21 cellular contexts compared by ENCODE assay signal in the genomic region with DNA sequence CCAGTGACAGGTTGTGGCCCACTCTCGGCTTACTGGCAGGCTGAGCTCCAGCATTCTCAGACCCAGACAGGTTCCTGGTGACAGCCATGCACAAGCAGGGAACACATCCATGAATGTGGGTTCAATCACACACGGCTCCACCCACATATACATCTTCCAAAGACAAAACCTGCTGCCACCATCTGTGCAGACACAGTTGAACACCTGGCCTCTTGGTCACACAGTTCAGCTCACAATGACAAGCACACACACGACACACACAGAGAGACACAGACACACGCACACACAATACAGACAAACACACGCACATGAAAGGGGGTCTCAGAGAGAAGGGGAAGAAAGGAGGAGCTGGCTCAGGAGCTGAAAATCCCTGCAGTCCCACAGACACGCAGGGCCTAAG. TPM values are rescaled to one million over a fixed set of nuclear protein-coding genes. Genes with fewer than 3 reads are reported as not detected.
A peak's percentile ranks its signal among the peaks of the same experiment; 100 is the strongest.
DNase-seq lines count a peak whose midpoint lies in the region; ATAC-seq and TF ChIP-seq lines count a peak whose summit lies in the region.
"Had no signal": no experiment of that assay in that cellular context is flagged by ENCODE, and none has a peak within 500 bp of the region (broad histone marks: within the 10 kb centered on the region; RNA-seq: fewer than 3 reads in every experiment).

No MANE protein-coding gene starts in this region.

- no peak overlapping the region for H3K18ac ChIP-seq in H9 (ENCODE audit: insufficient read length, low read depth, low read length)

- no peaks in the 10 kb centered on the region for H4K20me1 ChIP-seq in H9 (ENCODE audit: control insufficient read depth, insufficient read depth, insufficient read length)

- H4K91ac ChIP-seq in H9 (ENCODE audit: insufficient read length, low read depth, low read length): no peak overlapping the region

- intact Hi-C loops in CD8-positive, alpha-beta T cell (cut with DNase I, micrococcal nuclease): loop anchor here in 1 of 2 experiments (5.0 kb wide), 1 partner anchor 106 kb away; the partner anchor contains the start of gene PDE6D

- no peak overlapping the region for H3K14ac ChIP-seq in H9 (ENCODE audit: insufficient read depth, low read length)

- H2BK20ac ChIP-seq in H9 (ENCODE audit: low read depth, low read length, poor library complexity, severe bottlenecking): no peak overlapping the region

- H2BK120ac ChIP-seq in H9 (ENCODE audit: low read depth, low read length, poor library complexity, severe bottlenecking): no peak overlapping the region

- no peak overlapping the region for H3T11ph ChIP-seq in H9 (ENCODE audit: low read length)

- WGBS in H9 (ENCODE audit: extremely low coverage, insufficient read length, low lambda C conversion rate): no CpG with 5 or more reads among the region's 6 CpGs

- H3K36me3 Mint-ChIP-seq in CD8-positive, alpha-beta T cell: no peaks in the 10 kb centered on the region
- no peaks in the 10 kb centered on the region for H3K36me3 Mint-ChIP-seq in glutamatergic neuron (ENCODE audit: unreplicated experiment)
- no peaks in the 10 kb centered on the region; a peak in 1 of 7 replicates for H3K36me3 Mint-ChIP-seq in H9 (ENCODE audit: insufficient read depth in 1 of 3, low read depth in 3 of 3)
- H3K36me3 Mint-ChIP-seq: activated naive CD8-positive, alpha-beta T cell treated with anti-CD3 and anti-CD28 coated beads, Interleukin-2, amount 10 ng/mL, durations not matched to agents 7 days and 5 days; natural killer cell treated with Interleukin-12 subunit alpha and Interleukin-12 subunit beta and Interleukin-15 and Interleukin-18, amount 100 ng/mL, for 72 hours had no signal

- no peak overlapping the region for H2BK12ac ChIP-seq in H9 (ENCODE audit: insufficient read length, low read depth, low read length)

- no peak overlapping the region for H3K4me2 ChIP-seq in H9 (ENCODE audit: insufficient read depth, insufficient read length, low read length)

- H3K27me3 Mint-ChIP-seq in CD8-positive, alpha-beta T cell (ENCODE audit: low read depth): peaks cover 5% of the 10 kb centered on the region
- H3K27me3 Mint-ChIP-seq in glutamatergic neuron (ENCODE audit: unreplicated experiment) (peaks cover 8% of the 10 kb centered on the region), H9 (ENCODE audit: low read depth) (no peaks in the 10 kb centered on the region)
- H3K27me3 Mint-ChIP-seq: natural killer cell treated with Interleukin-12 subunit alpha and Interleukin-12 subunit beta and Interleukin-15 and Interleukin-18, amount 100 ng/mL, for 72 hours; progenitor cell of endocrine pancreas had no signal

- TF ChIP-seq CTCF in CD8-positive, alpha-beta T cell (IDR thresholded peaks at IDR 0.05): no peak
- TF ChIP-seq CTCF in glutamatergic neuron (IDR thresholded peaks at IDR 0.05; ENCODE audit: partially characterized antibody, unreplicated experiment): no peak
- no peak for TF ChIP-seq CTCF in H9 (conservative IDR thresholded peaks at IDR 0.05)

- H3K27ac ChIP-seq in CD8-positive, alpha-beta T cell (ENCODE audit: low read depth, low read length): no peak overlapping the region
- H3K27ac ChIP-seq in H9 (ENCODE audit: insufficient read length, low read depth, low read length): no peak overlapping the region
- H3K27ac ChIP-seq: 22Rv1, suprapubic skin, VCaP had no signal

- no peak overlapping the region for H2BK15ac ChIP-seq in H9 (ENCODE audit: low read depth, low read length)

- H4K8ac ChIP-seq in H9 (replicated peaks; ENCODE audit: insufficient read length, low read depth, low read length): no peak overlapping the region

- no peak overlapping the region for H3K23ac ChIP-seq in H9 (ENCODE audit: insufficient read length, low read depth, low read length)

- H3K9ac ChIP-seq in H9 (ENCODE audit: extremely low read depth, insufficient read length, low read length): no peak overlapping the region

- H2BK5ac ChIP-seq in H9 (ENCODE audit: insufficient read length, low read length): no peak overlapping the region

- CTCF ChIA-PET in CD8-positive, alpha-beta T cell (lab: Charles Lee): interaction anchor here (1.5 to 26.7 kb wide), 16 partner anchors 9 to 77 kb away, joined by 5 to 783 read pairs (median 12); partner anchors contain the start of gene PTMA

- POLR2A ChIA-PET in CD8-positive, alpha-beta T cell (lab: Charles Lee): interaction anchor here (0.6 to 2.9 kb wide), 4 partner anchors 11 to 211 kb away, joined by 3 to 29 read pairs (median 3); no protein-coding TSS in a partner anchor

- H2AFZ ChIP-seq in H9 (ENCODE audit: low read length): no peak overlapping the region

- H3K9me3 ChIP-seq in CD8-positive, alpha-beta T cell (ENCODE audit: low read length): no peaks in the 10 kb centered on the region
- H3K9me3 ChIP-seq in H9 (ENCODE audit: control insufficient read depth, low read depth, low read length): no peaks in the 10 kb centered on the region
- H3K9me3 ChIP-seq: suprapubic skin had no signal

- no peak overlapping the region for H3K56ac ChIP-seq in H9 (ENCODE audit: insufficient read length, low read depth, low read length)

- no peaks in the 10 kb centered on the region for H3K36me3 ChIP-seq in CD8-positive, alpha-beta T cell (ENCODE audit: insufficient read depth, low read length)
- H3K36me3 ChIP-seq: suprapubic skin had no signal

- H3K23me2 ChIP-seq in H9 (ENCODE audit: insufficient read length, low read depth, low read length, poor library complexity, severe bottlenecking): peaks cover 1% of the 10 kb centered on the region

- H3K27me3 ChIP-seq in CD8-positive, alpha-beta T cell (ENCODE audit: insufficient read depth, low read length): peaks cover under 1% of the 10 kb centered on the region
- H3K27me3 ChIP-seq in H9 (ENCODE audit: insufficient read depth, low read length): no peaks in the 10 kb centered on the region
- H3K27me3 ChIP-seq: suprapubic skin had no signal

- H3K4me1 Mint-ChIP-seq in CD8-positive, alpha-beta T cell (ENCODE audit: low read depth): peaks cover 6% of the 10 kb centered on the region
- H3K4me1 Mint-ChIP-seq in glutamatergic neuron (ENCODE audit: low read depth, unreplicated experiment) (peaks cover 30% of the 10 kb centered on the region), H9 (peaks cover 36 to 43% of the 10 kb centered on the region in 2 experiments)

- no peaks in the 10 kb centered on the region for H3K79me2 ChIP-seq in H9 (ENCODE audit: insufficient read depth, low read length)

- no peak overlapping the region for H3K4me3 Mint-ChIP-seq in CD8-positive, alpha-beta T cell
- peak overlapping the region; percentile 45 for H3K4me3 Mint-ChIP-seq in glutamatergic neuron (ENCODE audit: unreplicated experiment)
- H3K4me3 Mint-ChIP-seq in H9: no peak overlapping the region
- H3K4me3 Mint-ChIP-seq: activated CD8-positive, alpha-beta T cell treated with anti-CD3 and anti-CD28 coated beads, Interleukin-2, amount 10 ng/mL, durations not matched to agents 7 days and 5 days; activated naive CD8-positive, alpha-beta T cell treated with anti-CD3 and anti-CD28 coated beads, Interleukin-2, amount 10 ng/mL, durations not matched to agents 7 days and 5 days; activated T-helper 1 cell treated with anti-CD3 and anti-CD28 coated beads, Interleukin-12 subunit alpha, Interleukin-12 subunit beta, Interleukin-2, Interleukin-4 antibody, amounts not matched to agents 30 ng/mL and 10 ng/mL and 1 ng/mL, durations not matched to agents 14 hours and 24 hours and 36 hours; natural killer cell treated with Interleukin-12 subunit alpha and Interleukin-12 subunit beta and Interleukin-15 and Interleukin-18, amount 100 ng/mL, for 72 hours had no signal

- no peak overlapping the region for H3K4ac ChIP-seq in H9 (ENCODE audit: low read depth, low read length)

- no peak for ATAC-seq in CD8-positive, alpha-beta T cell
- ATAC-seq: activated CD8-positive, alpha-beta T cell treated with anti-CD3 and anti-CD28 coated beads, Interleukin-2, amount 10 ng/mL, durations not matched to agents 7 days and 5 days; natural killer cell treated with Interleukin-12 subunit alpha and Interleukin-12 subunit beta and Interleukin-15 and Interleukin-18, amount 100 ng/mL, for 72 hours had no signal

- H3K79me1 ChIP-seq in H9 (ENCODE audit: insufficient read depth, low read depth, low read length, poor library complexity, severe bottlenecking): no peaks in the 10 kb centered on the region

- H4K5ac ChIP-seq in H9 (ENCODE audit: insufficient read length, low read depth, low read length): no peak overlapping the region

- no peak overlapping the region for H2AK5ac ChIP-seq in H9 (ENCODE audit: insufficient read length, low read length)

- peak overlapping the region; percentile 37 for H3K27ac Mint-ChIP-seq in CD8-positive, alpha-beta T cell
- H3K27ac Mint-ChIP-seq in glutamatergic neuron (ENCODE audit: unreplicated experiment) (peak overlapping the region; percentile 96), H9 (no peak overlapping the region)
- H3K27ac Mint-ChIP-seq: activated naive CD8-positive, alpha-beta T cell treated with anti-CD3 and anti-CD28 coated beads, Interleukin-2, amount 10 ng/mL, durations not matched to agents 7 days and 5 days; activated T-helper 1 cell treated with anti-CD3 and anti-CD28 coated beads, Interleukin-12 subunit alpha, Interleukin-12 subunit beta, Interleukin-2, Interleukin-4 antibody, amounts not matched to agents 30 ng/mL and 10 ng/mL and 1 ng/mL, durations not matched to agents 14 hours and 24 hours and 36 hours; progenitor cell of endocrine pancreas had no signal

- H3K4me3 ChIP-seq in CD8-positive, alpha-beta T cell (ENCODE audit: low read depth, low read length): no peak overlapping the region
- H3K4me3 ChIP-seq: skin epidermis, suprapubic skin had no signal

- DNase-seq in DMS 273 (lab: John Stamatoyannopoulos, UW; ENCODE audit: unreplicated experiment) (peak; percentile 52), DMS 273 treated with DMSO at 0.1 percent for 48 hours (lab: John Stamatoyannopoulos, UW) (no peak), NCI-H69 (lab: John Stamatoyannopoulos, UW) (peak; percentile 66), glutamatergic neuron (no peak), H9 (no peak), LoVo (ENCODE audit: low spot score) (no peak)
- no peak for DNase-seq in CD8-positive, alpha-beta T cell
- no peak for DNase-seq in activated T-cell treated with anti-CD3 and anti-CD28 coated beads, Interleukin-2, amount 50 U/mL, for 48 hours
- DNase-seq: activated CD8-positive, alpha-beta T cell treated with anti-CD3 and anti-CD28 coated beads, Interleukin-2, amount 10 ng/mL, durations not matched to agents 7 days and 5 days; activated naive CD8-positive, alpha-beta T cell treated with anti-CD3 and anti-CD28 coated beads, Interleukin-2, amount 10 ng/mL, durations not matched to agents 7 days and 5 days; foreskin melanocyte; mesendoderm; NCI-H2081 treated with DMSO at 0.1 percent for 48 hours; stimulated activated CD4-positive, alpha-beta T cell treated with anti-CD3 and anti-CD28 coated beads, Interleukin-4, amount 100 ng/mL, for 1 hour had no signal

- H3K4me1 ChIP-seq in CD8-positive, alpha-beta T cell (ENCODE audit: insufficient read depth, low read length): peaks cover 5% of the 10 kb centered on the region
- peaks cover 9% of the 10 kb centered on the region; the same call in 1 of the 2 replicates for H3K4me1 ChIP-seq in H9 (ENCODE audit: insufficient read depth, low read length)

- H3K9me3 Mint-ChIP-seq in CD8-positive, alpha-beta T cell: no peaks in the 10 kb centered on the region
- H3K9me3 Mint-ChIP-seq in glutamatergic neuron (ENCODE audit: unreplicated experiment) (peaks cover 10% of the 10 kb centered on the region), H9 (no peaks in the 10 kb centered on the region)
- H3K9me3 Mint-ChIP-seq: activated naive CD8-positive, alpha-beta T cell treated with anti-CD3 and anti-CD28 coated beads, Interleukin-2, amount 10 ng/mL, durations not matched to agents 7 days and 5 days; activated T-helper 1 cell treated with anti-CD3 and anti-CD28 coated beads, Interleukin-12 subunit alpha, Interleukin-12 subunit beta, Interleukin-2, Interleukin-4 antibody, amounts not matched to agents 30 ng/mL and 10 ng/mL and 1 ng/mL, durations not matched to agents 14 hours and 24 hours and 36 hours; natural killer cell treated with Interleukin-12 subunit alpha and Interleukin-12 subunit beta and Interleukin-15 and Interleukin-18, amount 100 ng/mL, for 72 hours had no signal

RNA-seq across cellular contexts. Expression of gene PTMA, which starts 32.1 kb away (rescaled TPM):
- total RNA-seq in CD8-positive, alpha-beta T cell: 1,000 to 10,000 TPM; 1,661 to 1,675 TPM
- total RNA-seq in glutamatergic neuron (ENCODE audit: unreplicated experiment) (948 TPM), H9 (2021) (1,963 and 2,010 TPM in 2 replicates)

Comparison
In these comparisons a context has a peak if more than half of its experiments do, and no peak if none do; other contexts are left out.
1. DNase-seq: peak in DMS 273 (single experiment) and NCI-H69 (single experiment); none in DMS 273 treated with DMSO at 0.1 percent for 48 hours (single experiment), CD8-positive, alpha-beta T cell (0 of 7), glutamatergic neuron (single experiment), H9 (single experiment), activated T-cell treated with anti-CD3 and anti-CD28 coated beads, Interleukin-2, amount 50 U/mL, for 48 hours (0 of 2) and LoVo (single experiment).
2. H3K27ac Mint-ChIP-seq: peak in CD8-positive, alpha-beta T cell (single experiment) and glutamatergic neuron (single experiment); none in H9 (0 of 3).